ENCODE assay signal across 1 cellular context in genomic region chr4:140363558-140363957, GRCh38.
TF ChIP-seq lines count a peak whose summit lies in the region.

No MANE protein-coding gene starts in this region.

TF ChIP-seq in HepG2, 621 proteins besides CTCF, POLR2A, EP300 and RAD21:
- TF ChIP-seq PRMT3 (CRISPR knock-in tag; IDR thresholded peaks at IDR 0.05; ENCODE audit: borderline replicate concordance, low read depth), result no peak
- no peak for TF ChIP-seq GTF2F1 (IDR thresholded peaks at IDR 0.05; ENCODE audit: low read length)
- no peak; a peak in 1 of 4 replicates for TF ChIP-seq ATF4 (CRISPR knock-in tag; IDR thresholded peaks at IDR 0.05)
- TF ChIP-seq CREM (IDR thresholded peaks at IDR 0.05), result 0 out of 2 replicates have a peak, but pooled peaks have one; percentile 2
- TF ChIP-seq CREM (CRISPR knock-in tag; IDR thresholded peaks at IDR 0.05), result no peak
- TF ChIP-seq PPARG (CRISPR knock-in tag; conservative IDR thresholded peaks at IDR 0.05), result no peak
- TF ChIP-seq ZNF350 (CRISPR knock-in tag; IDR thresholded peaks at IDR 0.05; ENCODE audit: borderline replicate concordance, low read depth), result no peak
- no peak for TF ChIP-seq SMYD3 (CRISPR knock-in tag; IDR thresholded peaks at IDR 0.05)
- TF ChIP-seq CENPX (CRISPR knock-in tag; IDR thresholded peaks at IDR 0.05), result no peak
